In genomic region chr18:58870130-58870529, GRCh38 we compare ENCODE assay signal across 13 cellular contexts. TPM values are rescaled to one million over a fixed set of nuclear protein-coding genes. Genes with fewer than 3 reads are reported as not detected.
DNase-seq lines count a peak whose midpoint lies in the region; ATAC-seq, FAIRE-seq and TF ChIP-seq lines count a peak whose summit lies in the region.
"Had no signal": no experiment of that assay in that cellular context is flagged by ENCODE, and none has a peak within 500 bp of the region (broad histone marks: within the 10 kb centered on the region; RNA-seq: fewer than 3 reads in every experiment).

No MANE protein-coding gene starts in this region.

- ATAC-seq in GM21619 (IDR thresholded peaks at IDR 0.05; ENCODE audit: unreplicated experiment), result no peak

- TF ChIP-seq CTCF in D721Med (IDR thresholded peaks at IDR 0.05; ENCODE audit: insufficient read depth, missing control alignments) (no peak), sigmoid colon (IDR thresholded peaks at IDR 0.05) (no peak)

- H3K4me3 ChIP-seq in SJSA1 (no peak overlapping the region), sigmoid colon (no peak overlapping the region)
- H3K4me3 ChIP-seq: hepatocyte, transverse colon had no signal

- H3K4me1 ChIP-seq in SJSA1 (replicated peaks) (peaks cover 66% of the 10 kb centered on the region), sigmoid colon (peaks cover 0 to 53% (median 49%) of the 10 kb centered on the region in 4 donors)

- no peak for TF ChIP-seq EP300 in sigmoid colon (IDR thresholded peaks at IDR 0.05)

- peak overlapping the region; percentile 61 for H3K27ac ChIP-seq in SJSA1
- peak overlapping the region in 1 of 4 donors; percentile 1 for H3K27ac ChIP-seq in sigmoid colon
- H3K27ac ChIP-seq: hepatocyte, transverse colon had no signal

- TF ChIP-seq POLR2A in sigmoid colon (IDR thresholded peaks at IDR 0.05), result no peak

- peaks cover 86% of the 10 kb centered on the region for H3K36me3 ChIP-seq in SJSA1
- peaks cover 0 to 34% (median 11%) of the 10 kb centered on the region in 4 donors for H3K36me3 ChIP-seq in sigmoid colon
- H3K36me3 ChIP-seq: transverse colon had no signal

- DNase-seq in D721Med (ENCODE audit: insufficient read length, low spot score), result no peak
- peak; percentile 64 to 65 for DNase-seq in SJSA1 (ENCODE audit: low read depth in 1 of 2, low spot score in 2 of 2)
- peak; percentile 34 for DNase-seq in fibroblast of peridontal ligament (ENCODE audit: extremely low read depth)
- peak; percentile 45 for DNase-seq in sigmoid colon
- DNase-seq in NAMALWA (ENCODE audit: low spot score), result no peak
- no peak for DNase-seq in activated T-cell treated with anti-CD3 and anti-CD28 coated beads, Interleukin-2, amount 50 U/mL, for 48 hours
- DNase-seq in NCI-H1417 (lab: John Stamatoyannopoulos, UW), result no peak
- DNase-seq: activated naive CD8-positive, alpha-beta T cell treated with anti-CD3 and anti-CD28 coated beads for 36 hours; cortex of kidney; left cardiac atrium; transverse colon had no signal

- peak; percentile 85 for FAIRE-seq in D721Med (lab: Jason Lieb, UNC)

- H3K9me3 ChIP-seq in SJSA1 (replicated peaks) (no peaks in the 10 kb centered on the region), sigmoid colon (no peaks in the 10 kb centered on the region)
- H3K9me3 ChIP-seq: transverse colon had no signal

- H3K27me3 ChIP-seq in SJSA1 (replicated peaks) (no peaks in the 10 kb centered on the region), sigmoid colon (no peaks in the 10 kb centered on the region)
- H3K27me3 ChIP-seq: hepatocyte, transverse colon had no signal

- intact Hi-C loops in sigmoid colon (cut with DNase I), result no loop called here

- WGBS in sigmoid colon, 2 donors, result 85 to 86% methylated on average over 5 of the region's 5 CpGs

RNA-seq across cellular contexts. Expression of gene ZNF532, which starts 5.5 kb away (rescaled TPM):
- 31.1 and 52.6 TPM in 2 replicates for total RNA-seq in SJSA1 (2014; rRNA removed; shearing (Covaris generic))
- total RNA-seq in sigmoid colon, result 100 to 1,000 TPM in 1 of 4 donors, 10 to 100 TPM in 3; 71.0 to 104 (median 78.8) TPM
- 10 to 100 TPM in 1 of 3 donors, 1 to 10 TPM in 2; 1.4 to 10.1 (median 3.6) TPM for polyA plus RNA-seq in sigmoid colon

Comparison
In these comparisons a context has a peak if more than half of its experiments do, and no peak if none do; other contexts are left out.
1. DNase-seq: peak in SJSA1 (2 of 2), fibroblast of peridontal ligament (single experiment) and sigmoid colon (single experiment); none in D721Med (single experiment), NAMALWA (single experiment), activated T-cell treated with anti-CD3 and anti-CD28 coated beads, Interleukin-2, amount 50 U/mL, for 48 hours (0 of 2) and NCI-H1417 (0 of 3).